Comparison of ENCODE assay signal across 28 cellular contexts in the genomic region with DNA sequence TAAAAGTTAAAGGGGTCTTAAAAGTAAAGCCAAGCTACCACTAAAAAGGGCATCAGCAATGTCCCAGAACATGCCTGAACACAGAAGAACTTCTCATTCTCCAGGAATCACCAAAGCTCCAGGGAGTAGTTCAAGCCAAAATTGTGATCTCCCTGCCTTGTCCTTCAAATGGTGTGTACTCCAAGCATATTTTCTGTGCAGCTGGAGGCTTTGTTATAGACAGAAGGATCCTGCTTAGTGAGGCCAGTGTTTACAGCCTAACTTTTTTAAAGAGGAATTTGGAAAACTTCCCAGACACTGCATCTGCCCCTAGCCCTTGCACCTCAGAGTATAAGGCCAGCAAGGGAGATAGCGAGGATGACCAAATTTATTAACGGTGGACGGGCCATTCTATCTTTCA.
DNase-seq lines count a peak whose midpoint lies in the region; ATAC-seq and TF ChIP-seq lines count a peak whose summit lies in the region.
"Had no signal": no experiment of that assay in that cellular context is flagged by ENCODE, and none has a peak within 500 bp of the region (broad histone marks: within the 10 kb centered on the region; RNA-seq: fewer than 3 reads in every experiment).

No MANE protein-coding gene starts in this region.

- no peaks in the 10 kb centered on the region for H3K9me2 ChIP-seq in GM23338 (ENCODE audit: insufficient read depth)

- H3K36me3 ChIP-seq in GM23338 (ENCODE audit: insufficient read depth) (no peaks in the 10 kb centered on the region), ovary (no peaks in the 10 kb centered on the region)
- H3K36me3 ChIP-seq: HAP-1 had no signal

- H3K36me3 Mint-ChIP-seq in GM23338 (ENCODE audit: low read depth) (no peaks in the 10 kb centered on the region), brain (no peaks in the 10 kb centered on the region)
- H3K36me3 Mint-ChIP-seq: CD8-positive, alpha-beta T cell; T-cell had no signal

- H3K9me3 ChIP-seq in ovary = no peaks in the 10 kb centered on the region
- H3K9me3 ChIP-seq: A549, Caco-2, HAP-1 had no signal

- H3K4me1 ChIP-seq in GM23338 (ENCODE audit: insufficient read depth) (peaks cover 4% of the 10 kb centered on the region; the same call in 1 of the 2 replicates), ovary (ENCODE audit: insufficient read depth) (no peaks in the 10 kb centered on the region)
- H3K4me1 ChIP-seq: A549, Caco-2 had no signal

- no peaks in the 10 kb centered on the region for H3F3A ChIP-seq in GM23338 (replicated peaks; ENCODE audit: low read depth)

- no peaks in the 10 kb centered on the region; the same call in 2 of the 3 replicates for H3K4me1 Mint-ChIP-seq in GM23338
- peaks cover 31% of the 10 kb centered on the region for H3K4me1 Mint-ChIP-seq in brain
- H3K4me1 Mint-ChIP-seq: B cell, T-cell had no signal

- H3K27ac ChIP-seq in GM23338 (ENCODE audit: low read depth) (no peak overlapping the region), ovary (no peak overlapping the region)
- H3K27ac ChIP-seq: A549, C4-2B, KMS-11 had no signal

- ATAC-seq in GM23338 (no peak), GM19463 (IDR thresholded peaks at IDR 0.05; ENCODE audit: unreplicated experiment) (no peak)
- ATAC-seq: A549; CD8-positive, alpha-beta T cell; T-cell had no signal

- H3K79me2 ChIP-seq in GM23338 (replicated peaks; ENCODE audit: insufficient read depth) = no peaks in the 10 kb centered on the region

- H3K9me3 Mint-ChIP-seq in GM23338 = no peaks in the 10 kb centered on the region
- H3K9me3 Mint-ChIP-seq in brain = peaks cover 0 to 15% (median 0%) of the 10 kb centered on the region in 5 experiments
- H3K9me3 Mint-ChIP-seq: HFFc6 had no signal

- H3K4me2 ChIP-seq in GM23338 = no peak overlapping the region
- H3K4me2 ChIP-seq: A549, KMS-11 had no signal

- TF ChIP-seq POLR2A in ovary (IDR thresholded peaks at IDR 0.05) = no peak

- TF ChIP-seq CTCF in GM23338 (conservative IDR thresholded peaks at IDR 0.05; ENCODE audit: low read depth in 2 of 2) = no peak
- TF ChIP-seq CTCF in brain (conservative IDR thresholded peaks at IDR 0.05) = no peak
- no peak for TF ChIP-seq CTCF in ovary (IDR thresholded peaks at IDR 0.05)

- intact Hi-C loops in ovary (cut with DNase I) = no loop called here

- no peak overlapping the region for H3K4me3 ChIP-seq in GM23338
- no peak overlapping the region for H3K4me3 ChIP-seq in ovary
- H3K4me3 ChIP-seq: A549, HAP-1 had no signal

- TF ChIP-seq EP300 in ovary (IDR thresholded peaks at IDR 0.05) = no peak

- peak; percentile 89 for DNase-seq in DMS 273 (lab: John Stamatoyannopoulos, UW; ENCODE audit: unreplicated experiment)
- no peak for DNase-seq in GM23338 (ENCODE audit: low spot score)
- peak; percentile 23 for DNase-seq in retina
- DNase-seq in activated CD8-positive, alpha-beta memory T cell treated with anti-CD3 and anti-CD28 coated beads for 24 hours = no peak
- DNase-seq in ovary = no peak
- DNase-seq: Caco-2; CD8-positive, alpha-beta T cell; DMS153; DND-41; GOT3; HFFc6; MM.1S; NCI-H1092; NCI-H1417 treated with DMSO at 0.1 percent for 48 hours; NCI-H1694 treated with DMSO at 0.1 percent for 48 hours; NCI-H2081 treated with DMSO at 0.1 percent for 48 hours; NCI-H526; RPMI8226; SHP77; T-cell had no signal

- WGBS in ovary, 3 donors = 4 to 16% (median 10%) methylated on average over 3 of the region's 3 CpGs

- H2AFZ ChIP-seq in GM23338 = peak overlapping the region; percentile 77; the same call in 1 of the 2 replicates

- H4K20me1 ChIP-seq in GM23338 (replicated peaks; ENCODE audit: insufficient read depth) = no peaks in the 10 kb centered on the region

- H3K4me3 Mint-ChIP-seq in GM23338 (no peak overlapping the region), brain (peak overlapping the region in 3 of 5 experiments; percentile 0 to 38 (median 7))
- H3K4me3 Mint-ChIP-seq: B cell; CD8-positive, alpha-beta T cell; HFFc6; IgD-negative memory B cell; T-cell had no signal

- no peaks in the 10 kb centered on the region for H3K27me3 ChIP-seq in GM23338 (ENCODE audit: insufficient read depth)
- no peaks in the 10 kb centered on the region for H3K27me3 ChIP-seq in ovary

- H3K27me3 Mint-ChIP-seq in GM23338 (ENCODE audit: insufficient read depth, low read depth, poor library complexity) (no peaks in the 10 kb centered on the region), brain (peaks cover 3% of the 10 kb centered on the region)
- H3K27me3 Mint-ChIP-seq: B cell, IgD-negative memory B cell, T-cell had no signal

- no peak overlapping the region for H3K27ac Mint-ChIP-seq in GM23338
- peak overlapping the region in 2 of 5 experiments; percentile 10 to 73 for H3K27ac Mint-ChIP-seq in brain
- H3K27ac Mint-ChIP-seq: B cell; CD8-positive, alpha-beta T cell; HFFc6; IgD-negative memory B cell; T-cell had no signal

TF ChIP-seq in GM23338, 12 proteins besides CTCF, POLR2A, EP300 and RAD21 (continues in another document):
- no peak for TF ChIP-seq ZNF331 (CRISPR knock-in tag; IDR thresholded peaks at IDR 0.05; ENCODE audit: low read depth)
- TF ChIP-seq ZNF114 (CRISPR knock-in tag; IDR thresholded peaks at IDR 0.05) = no peak
- no peak for TF ChIP-seq NANOG (IDR thresholded peaks at IDR 0.05; ENCODE audit: borderline replicate concordance)
- TF ChIP-seq, protein P1, sequence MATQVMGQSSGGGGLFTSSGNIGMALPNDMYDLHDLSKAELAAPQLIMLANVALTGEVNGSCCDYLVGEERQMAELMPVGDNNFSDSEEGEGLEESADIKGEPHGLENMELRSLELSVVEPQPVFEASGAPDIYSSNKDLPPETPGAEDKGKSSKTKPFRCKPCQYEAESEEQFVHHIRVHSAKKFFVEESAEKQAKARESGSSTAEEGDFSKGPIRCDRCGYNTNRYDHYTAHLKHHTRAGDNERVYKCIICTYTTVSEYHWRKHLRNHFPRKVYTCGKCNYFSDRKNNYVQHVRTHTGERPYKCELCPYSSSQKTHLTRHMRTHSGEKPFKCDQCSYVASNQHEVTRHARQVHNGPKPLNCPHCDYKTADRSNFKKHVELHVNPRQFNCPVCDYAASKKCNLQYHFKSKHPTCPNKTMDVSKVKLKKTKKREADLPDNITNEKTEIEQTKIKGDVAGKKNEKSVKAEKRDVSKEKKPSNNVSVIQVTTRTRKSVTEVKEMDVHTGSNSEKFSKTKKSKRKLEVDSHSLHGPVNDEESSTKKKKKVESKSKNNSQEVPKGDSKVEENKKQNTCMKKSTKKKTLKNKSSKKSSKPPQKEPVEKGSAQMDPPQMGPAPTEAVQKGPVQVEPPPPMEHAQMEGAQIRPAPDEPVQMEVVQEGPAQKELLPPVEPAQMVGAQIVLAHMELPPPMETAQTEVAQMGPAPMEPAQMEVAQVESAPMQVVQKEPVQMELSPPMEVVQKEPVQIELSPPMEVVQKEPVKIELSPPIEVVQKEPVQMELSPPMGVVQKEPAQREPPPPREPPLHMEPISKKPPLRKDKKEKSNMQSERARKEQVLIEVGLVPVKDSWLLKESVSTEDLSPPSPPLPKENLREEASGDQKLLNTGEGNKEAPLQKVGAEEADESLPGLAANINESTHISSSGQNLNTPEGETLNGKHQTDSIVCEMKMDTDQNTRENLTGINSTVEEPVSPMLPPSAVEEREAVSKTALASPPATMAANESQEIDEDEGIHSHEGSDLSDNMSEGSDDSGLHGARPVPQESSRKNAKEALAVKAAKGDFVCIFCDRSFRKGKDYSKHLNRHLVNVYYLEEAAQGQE (IDR thresholded peaks at IDR 0.05; ENCODE audit: unreplicated experiment) = no peak

Comparison
In these comparisons a context has a peak if more than half of its experiments do, and no peak if none do; other contexts are left out.
1. DNase-seq: peak in DMS 273 (single experiment) and retina (single experiment); none in GM23338 (single experiment), activated CD8-positive, alpha-beta memory T cell treated with anti-CD3 and anti-CD28 coated beads for 24 hours (single experiment) and ovary (0 of 5).